Comparison of ENCODE assay signal across 10 cellular contexts in genomic region chr1:94820918-94821317, GRCh38. TPM values are rescaled to one million over a fixed set of nuclear protein-coding genes. Genes with fewer than 3 reads are reported as not detected.
A peak's percentile ranks its signal among the peaks of the same experiment; 100 is the strongest.
DNase-seq lines count a peak whose midpoint lies in the region; ATAC-seq and TF ChIP-seq lines count a peak whose summit lies in the region.
"Had no signal": no experiment of that assay in that cellular context is flagged by ENCODE, and none has a peak within 500 bp of the region (broad histone marks: within the 10 kb centered on the region; RNA-seq: fewer than 3 reads in every experiment).

No MANE protein-coding gene starts in this region.

- H3K27ac Mint-ChIP-seq in activated T-cell treated with anti-CD3 and anti-CD28 coated beads, Interleukin-2, amount 50 U/mL, for 24 hours, result no peak overlapping the region
- H3K27ac Mint-ChIP-seq in type B pancreatic cell, result peak overlapping the region; percentile 80

- no peaks in the 10 kb centered on the region for H3K9me3 Mint-ChIP-seq in activated T-cell treated with anti-CD3 and anti-CD28 coated beads, Interleukin-2, amount 50 U/mL, for 24 hours
- no peaks in the 10 kb centered on the region for H3K9me3 Mint-ChIP-seq in type B pancreatic cell

- 65 to 80% methylated on average over 2 to 4 of the region's 7 CpGs for WGBS in mesodermal cell (ENCODE audit: insufficient coverage in 2 of 2), 2 experiments

- TF ChIP-seq CTCF in choroid plexus epithelial cell (conservative IDR thresholded peaks at IDR 0.05; ENCODE audit: low read depth, low read length), result no peak
- no peak for TF ChIP-seq CTCF in type B pancreatic cell (conservative IDR thresholded peaks at IDR 0.05)

- no peak for DNase-seq in activated T-cell treated with anti-CD3 and anti-CD28 coated beads, Interleukin-2, amount 50 U/mL, for 24 hours
- no peak for DNase-seq in activated T-cell treated with anti-CD3 and anti-CD28 coated beads, Interleukin-2, amount 50 U/mL, for 48 hours
- DNase-seq in choroid plexus epithelial cell (ENCODE audit: low read depth) (no peak), type B pancreatic cell (ENCODE audit: extremely low spot score, unreplicated experiment) (no peak), RPMI8226 (no peak)
- DNase-seq: DND-41; stimulated activated naive CD4-positive, alpha-beta T cell treated with Interleukin-2 at 50 U/mL for 16 hours had no signal

- H3K27me3 Mint-ChIP-seq in activated T-cell treated with anti-CD3 and anti-CD28 coated beads, Interleukin-2, amount 50 U/mL, for 24 hours, result peaks cover 67% of the 10 kb centered on the region
- H3K27me3 Mint-ChIP-seq in type B pancreatic cell, result no peaks in the 10 kb centered on the region

- H3K4me3 ChIP-seq in choroid plexus epithelial cell (ENCODE audit: low read depth, low read length) (peak overlapping the region; percentile 69), mesodermal cell (ENCODE audit: extremely low read depth, insufficient read depth, low read length, poor library complexity, severe bottlenecking) (peak overlapping the region; percentile 48)

- H3K9me3 ChIP-seq in mesodermal cell (ENCODE audit: control insufficient read depth, low read length), result no peaks in the 10 kb centered on the region

- no peaks in the 10 kb centered on the region for H3K36me3 ChIP-seq in mesodermal cell (ENCODE audit: control insufficient read depth, insufficient read depth, low read length)

- no peaks in the 10 kb centered on the region for H3K36me3 Mint-ChIP-seq in activated T-cell treated with anti-CD3 and anti-CD28 coated beads, Interleukin-2, amount 50 U/mL, for 24 hours (ENCODE audit: low read depth)
- H3K36me3 Mint-ChIP-seq in type B pancreatic cell, result peaks cover 2% of the 10 kb centered on the region

- no peaks in the 10 kb centered on the region for H3K4me1 ChIP-seq in mesodermal cell (ENCODE audit: control insufficient read depth, insufficient read depth, low read length, poor library complexity, severe bottlenecking)

- ATAC-seq in GM21526 (IDR thresholded peaks at IDR 0.05; ENCODE audit: low FRiP score, unreplicated experiment), result no peak
- ATAC-seq in GM18520 (IDR thresholded peaks at IDR 0.05; ENCODE audit: unreplicated experiment), result no peak

- H3K4me1 Mint-ChIP-seq in activated T-cell treated with anti-CD3 and anti-CD28 coated beads, Interleukin-2, amount 50 U/mL, for 24 hours (ENCODE audit: low read depth), result peaks cover 4% of the 10 kb centered on the region
- peaks cover 31% of the 10 kb centered on the region for H3K4me1 Mint-ChIP-seq in type B pancreatic cell (ENCODE audit: unreplicated experiment)

- peak overlapping the region; percentile 28 for H3K4me3 Mint-ChIP-seq in activated T-cell treated with anti-CD3 and anti-CD28 coated beads, Interleukin-2, amount 50 U/mL, for 24 hours
- peak overlapping the region; percentile 89 for H3K4me3 Mint-ChIP-seq in type B pancreatic cell

- no peak overlapping the region for H3K27ac ChIP-seq in mesodermal cell (ENCODE audit: low read depth, low read length, severe bottlenecking)

RNA-seq across cellular contexts. Expression of gene SLC44A3, which starts 0.8 kb away (rescaled TPM):
- 1.8 TPM for polyA plus RNA-seq in mesodermal cell (2013, experiment 1 of 2)
- polyA plus RNA-seq in mesodermal cell (2013, experiment 2 of 2), result 1.8 TPM
- 19.5 and 33.9 TPM in 2 replicates for total RNA-seq in type B pancreatic cell (ENCODE audit: low replicate concordance)
